24 cellular contexts compared by ENCODE assay signal in genomic region chr3:50297384-50297775, GRCh38. TPM values are rescaled to one million over a fixed set of nuclear protein-coding genes. Genes with fewer than 3 reads are reported as not detected.
DNase-seq lines count a peak whose midpoint lies in the region; ATAC-seq, FAIRE-seq and TF ChIP-seq lines count a peak whose summit lies in the region.
"Had no signal": no experiment of that assay in that cellular context is flagged by ENCODE, and none has a peak within 500 bp of the region (broad histone marks: within the 10 kb centered on the region; RNA-seq: fewer than 3 reads in every experiment).

No MANE protein-coding gene starts in this region.

- H3K36me3 Mint-ChIP-seq in activated CD4-positive, alpha-beta T cell treated with anti-CD3 and anti-CD28 coated beads, Interleukin-2, amount 10 ng/mL, durations not matched to agents 24 days and 14 days (ENCODE audit: low read depth), result peaks cover 2% of the 10 kb centered on the region
- no peaks in the 10 kb centered on the region for H3K36me3 Mint-ChIP-seq in activated T-helper 1 cell treated with anti-CD3 and anti-CD28 coated beads, Interleukin-12 subunit alpha, Interleukin-12 subunit beta, Interleukin-2, Interleukin-4 antibody, amounts not matched to agents 30 ng/mL and 10 ng/mL and 1 ng/mL, durations not matched to agents 14 hours and 24 hours and 36 hours (ENCODE audit: low read depth)
- H3K36me3 Mint-ChIP-seq in naive thymus-derived CD8-positive, alpha-beta T cell, result peaks cover 0 to 6% (median 0%) of the 10 kb centered on the region in 3 donors
- H3K36me3 Mint-ChIP-seq: naive B cell had no signal

- no peaks in the 10 kb centered on the region for H3K27me3 ChIP-seq in HCT116 (ENCODE audit: insufficient read depth, low read length)
- H3K27me3 ChIP-seq: ascending aorta, gastroesophageal sphincter had no signal

- no peaks in the 10 kb centered on the region for H3K9me2 ChIP-seq in HCT116 (ENCODE audit: insufficient read depth)

- CTCF ChIA-PET in HCT116 (lab: Charles Lee), result no interaction called here

- H3K4me1 ChIP-seq in HCT116 (ENCODE audit: control insufficient read depth in 1 of 2, insufficient read depth in 2 of 2, low read length in 2 of 2), result peaks cover 14 to 40% of the 10 kb centered on the region in 2 experiments

- H3K9me3 ChIP-seq in HCT116 (ENCODE audit: control insufficient read depth in 1 of 2, insufficient read depth in 1 of 2, low read depth in 1 of 2, low read length in 2 of 2), result no peaks in the 10 kb centered on the region
- H3K9me3 ChIP-seq: ascending aorta, gastroesophageal sphincter had no signal

- no peaks in the 10 kb centered on the region for H4K20me1 ChIP-seq in HCT116 (ENCODE audit: insufficient read depth)

- no peak for FAIRE-seq in GM19239 (lab: Jason Lieb, UNC)
- FAIRE-seq: urothelium cell line had no signal

- no peak for TF ChIP-seq CTCF in HCT116 (IDR thresholded peaks at IDR 0.05 in 2 of 3, conservative IDR thresholded peaks at IDR 0.05 in 1 of 3; ENCODE audit: borderline replicate concordance in 1 of 3, insufficient read depth in 1 of 3, low read depth in 2 of 3, low read length in 2 of 3)

- TF ChIP-seq RAD21 in HCT116 (IDR thresholded peaks at IDR 0.05; ENCODE audit: low read depth), result no peak

- H3K4me3 Mint-ChIP-seq in activated CD4-positive, alpha-beta T cell treated with anti-CD3 and anti-CD28 coated beads, Interleukin-2, amount 10 ng/mL, durations not matched to agents 24 days and 14 days, result peak overlapping the region; percentile 99
- H3K4me3 Mint-ChIP-seq in activated T-helper 1 cell treated with anti-CD3 and anti-CD28 coated beads, Interleukin-12 subunit alpha, Interleukin-12 subunit beta, Interleukin-2, Interleukin-4 antibody, amounts not matched to agents 30 ng/mL and 10 ng/mL and 1 ng/mL, durations not matched to agents 14 hours and 24 hours and 36 hours, result peak overlapping the region; percentile 94
- H3K4me3 Mint-ChIP-seq in naive thymus-derived CD8-positive, alpha-beta T cell, result peak overlapping the region in 4 of 10 donors; percentile 95 to 98 (median 96)

- no peak for TF ChIP-seq POLR2A in HCT116 (IDR thresholded peaks at IDR 0.05; ENCODE audit: borderline replicate concordance, extremely low read depth, insufficient read depth, insufficient read length)

- no peaks in the 10 kb centered on the region for H3K27me3 Mint-ChIP-seq in activated CD4-positive, alpha-beta T cell treated with anti-CD3 and anti-CD28 coated beads, Interleukin-2, amount 10 ng/mL, durations not matched to agents 24 days and 14 days
- no peaks in the 10 kb centered on the region for H3K27me3 Mint-ChIP-seq in activated T-helper 1 cell treated with anti-CD3 and anti-CD28 coated beads, Interleukin-12 subunit alpha, Interleukin-12 subunit beta, Interleukin-2, Interleukin-4 antibody, amounts not matched to agents 30 ng/mL and 10 ng/mL and 1 ng/mL, durations not matched to agents 14 hours and 24 hours and 36 hours (ENCODE audit: insufficient read depth)
- no peaks in the 10 kb centered on the region for H3K27me3 Mint-ChIP-seq in naive thymus-derived CD8-positive, alpha-beta T cell
- H3K27me3 Mint-ChIP-seq: naive B cell had no signal

- peak overlapping the region; percentile 97; the same call in 1 of the 2 replicates for H3K4me2 ChIP-seq in HCT116 (ENCODE audit: low read length)
- H3K4me2 ChIP-seq: KMS-11 had no signal

- H3K4me1 Mint-ChIP-seq in activated CD4-positive, alpha-beta T cell treated with anti-CD3 and anti-CD28 coated beads, Interleukin-2, amount 10 ng/mL, durations not matched to agents 24 days and 14 days, result peaks cover 29% of the 10 kb centered on the region
- peaks cover 22% of the 10 kb centered on the region for H3K4me1 Mint-ChIP-seq in activated T-helper 1 cell treated with anti-CD3 and anti-CD28 coated beads, Interleukin-12 subunit alpha, Interleukin-12 subunit beta, Interleukin-2, Interleukin-4 antibody, amounts not matched to agents 30 ng/mL and 10 ng/mL and 1 ng/mL, durations not matched to agents 14 hours and 24 hours and 36 hours (ENCODE audit: low read depth)
- peaks cover 25 to 47% (median 42%) of the 10 kb centered on the region in 4 donors for H3K4me1 Mint-ChIP-seq in naive thymus-derived CD8-positive, alpha-beta T cell

- no peak overlapping the region for H2AFZ ChIP-seq in HCT116 (ENCODE audit: low read depth, low read length, poor library complexity, severe bottlenecking)

- POLR2A ChIA-PET in HCT116 (lab: Charles Lee), result interaction anchor here (1.2 kb wide), 1 partner anchor 62 kb away, joined by 3 read pairs; the partner anchor contains the start of gene GNAI2
- POLR2A ChIA-PET in naive thymus-derived CD8-positive, alpha-beta T cell (lab: Charles Lee), result interaction anchor here (0.7 to 2.9 kb wide), 7 partner anchors 8 to 53 kb away, joined by 3 to 19 read pairs (median 9); partner anchors contain the start of genes CYB561D2 and NPRL2

- peaks cover 3% of the 10 kb centered on the region; the same call in 1 of the 2 replicates for H3K79me2 ChIP-seq in HCT116 (ENCODE audit: insufficient read depth, low read length)

- H3K36me3 ChIP-seq in HCT116 (ENCODE audit: control insufficient read depth in 1 of 2, insufficient read depth in 2 of 2, low read length in 2 of 2), result no peaks in the 10 kb centered on the region

- no peak overlapping the region for H3K4me3 ChIP-seq in HCT116 (replicated peaks in 1 of 2; ENCODE audit: low read depth in 1 of 2, low read length in 2 of 2)
- H3K4me3 ChIP-seq: lung had no signal

- RAD21 ChIA-PET in HCT116 (lab: Charles Lee; ENCODE audit: low non-redundant PET in 1 of 2, low total read pairs in 2 of 2, uncharacterized antibody in 2 of 2, unreplicated experiment in 2 of 2), result no interaction called here

- BruUV-seq in HCT116 (replicated peaks; lab: Mats Ljungman, UMichigan), result no TSS peak

- peak; percentile 59 for DNase-seq in activated CD4-positive, alpha-beta T cell treated with anti-CD3 and anti-CD28 coated beads, Interleukin-2, amount 10 ng/mL, durations not matched to agents 24 days and 14 days
- no peak for DNase-seq in activated CD4-positive, alpha-beta T cell treated with anti-CD3 and anti-CD28 coated beads for 4 hours
- DNase-seq in HCT116 (ENCODE audit: low read depth, low spot score) (no peak), GM19239 (ENCODE audit: insufficient read length, low spot score) (no peak), OCI-M2 (lab: John Stamatoyannopoulos, UW; ENCODE audit: unreplicated experiment) (no peak)
- no peak for DNase-seq in activated T-helper 1 cell treated with anti-CD3 and anti-CD28 coated beads, Interleukin-12 subunit alpha, Interleukin-12 subunit beta, Interleukin-2, Interleukin-4 antibody, amounts not matched to agents 30 ng/mL and 10 ng/mL and 1 ng/mL, durations not matched to agents 14 hours and 24 hours and 36 hours (ENCODE audit: low spot score)
- DNase-seq in naive thymus-derived CD8-positive, alpha-beta T cell, result no peak
- DNase-seq: activated CD4-positive, alpha-beta T cell treated with anti-CD3 and anti-CD28 coated beads for 48 hours; cortex of kidney; naive B cell; NCI-H146; NCI-H345; SHP77 treated with DMSO at 0.1 percent for 48 hours; T1000 had no signal

- H3K9ac ChIP-seq in HCT116 (ENCODE audit: low read length), result no peak overlapping the region
- H3K9ac ChIP-seq: KMS-11 had no signal

- no peak overlapping the region for H3K27ac Mint-ChIP-seq in activated CD4-positive, alpha-beta T cell treated with anti-CD3 and anti-CD28 coated beads, Interleukin-2, amount 10 ng/mL, durations not matched to agents 24 days and 14 days
- no peak overlapping the region for H3K27ac Mint-ChIP-seq in activated T-helper 1 cell treated with anti-CD3 and anti-CD28 coated beads, Interleukin-12 subunit alpha, Interleukin-12 subunit beta, Interleukin-2, Interleukin-4 antibody, amounts not matched to agents 30 ng/mL and 10 ng/mL and 1 ng/mL, durations not matched to agents 14 hours and 24 hours and 36 hours
- peak overlapping the region in 6 of 10 donors; percentile 68 to 100 (median 98) for H3K27ac Mint-ChIP-seq in naive thymus-derived CD8-positive, alpha-beta T cell

- no peak overlapping the region; the same call in 1 of the 2 replicates for H3K27ac ChIP-seq in HCT116 (ENCODE audit: low read depth, low read length)
- H3K27ac ChIP-seq: KMS-11 had no signal

- ATAC-seq in HCT116, result no peak
- no peak for ATAC-seq in naive thymus-derived CD8-positive, alpha-beta T cell
- no peak for ATAC-seq in GM18858 (IDR thresholded peaks at IDR 0.05; ENCODE audit: unreplicated experiment)
- ATAC-seq: gastroesophageal sphincter had no signal

- intact Hi-C loops in activated CD4-positive, alpha-beta T cell treated with anti-CD3 and anti-CD28 coated beads, Interleukin-2, amount 10 ng/mL, durations not matched to agents 24 days and 14 days (cut with micrococcal nuclease), result loop anchor here (5.0 to 10.0 kb wide), 2 partner anchors 315 to 623 kb away; partner anchors contain the start of genes APEH and CISH
- intact Hi-C loops in HCT116 (cut with micrococcal nuclease), result no loop called here
- intact Hi-C loops in activated T-helper 1 cell treated with anti-CD3 and anti-CD28 coated beads, Interleukin-12 subunit alpha, Interleukin-12 subunit beta, Interleukin-2, Interleukin-4 antibody, amounts not matched to agents 30 ng/mL and 10 ng/mL and 1 ng/mL, durations not matched to agents 14 hours and 24 hours and 36 hours (cut with micrococcal nuclease), result loop anchor here (5.0 kb wide), 1 partner anchor 625 kb away; the partner anchor contains the start of gene APEH

- H3K9me3 Mint-ChIP-seq in activated CD4-positive, alpha-beta T cell treated with anti-CD3 and anti-CD28 coated beads, Interleukin-2, amount 10 ng/mL, durations not matched to agents 24 days and 14 days, result no peaks in the 10 kb centered on the region
- no peaks in the 10 kb centered on the region for H3K9me3 Mint-ChIP-seq in activated T-helper 1 cell treated with anti-CD3 and anti-CD28 coated beads, Interleukin-12 subunit alpha, Interleukin-12 subunit beta, Interleukin-2, Interleukin-4 antibody, amounts not matched to agents 30 ng/mL and 10 ng/mL and 1 ng/mL, durations not matched to agents 14 hours and 24 hours and 36 hours
- H3K9me3 Mint-ChIP-seq in naive thymus-derived CD8-positive, alpha-beta T cell, result no peaks in the 10 kb centered on the region
- H3K9me3 Mint-ChIP-seq: CD14-positive monocyte, naive B cell had no signal

RNA-seq across cellular contexts. Expression of gene HYAL3, which starts 1.8 kb away (rescaled TPM):
- total RNA-seq in activated CD4-positive, alpha-beta T cell treated with anti-CD3 and anti-CD28 coated beads, Interleukin-2, amount 10 ng/mL, durations not matched to agents 24 days and 14 days, result 7.1 and 7.3 TPM in 2 replicates
- 10.3 TPM for total RNA-seq in HCT116 (2021; ENCODE audit: unreplicated experiment)
- polyA plus RNA-seq in HCT116 (2012), result 4.6 and 6.5 TPM in 2 replicates
- 7.9 and 8.0 TPM in 2 replicates for total RNA-seq in activated T-helper 1 cell treated with anti-CD3 and anti-CD28 coated beads, Interleukin-12 subunit alpha, Interleukin-12 subunit beta, Interleukin-2, Interleukin-4 antibody, amounts not matched to agents 30 ng/mL and 10 ng/mL and 1 ng/mL, durations not matched to agents 14 hours and 24 hours and 36 hours
- 1 to 10 TPM; 3.2 to 4.7 TPM for total RNA-seq in naive thymus-derived CD8-positive, alpha-beta T cell
- 1 to 10 TPM; 2.5 to 3.8 (median 3.0) TPM for polyA plus RNA-seq in naive thymus-derived CD8-positive, alpha-beta T cell
- total RNA-seq: ascending aorta had no signal

RNA-seq across cellular contexts. Expression of gene NAA80, which starts 1.8 kb away (rescaled TPM):
- 17.3 and 20.0 TPM in 2 replicates for total RNA-seq in activated CD4-positive, alpha-beta T cell treated with anti-CD3 and anti-CD28 coated beads, Interleukin-2, amount 10 ng/mL, durations not matched to agents 24 days and 14 days
- 21.3 TPM for total RNA-seq in HCT116 (2021; ENCODE audit: unreplicated experiment)
- polyA plus RNA-seq in HCT116 (2012), result 27.0 and 31.4 TPM in 2 replicates
- total RNA-seq in activated T-helper 1 cell treated with anti-CD3 and anti-CD28 coated beads, Interleukin-12 subunit alpha, Interleukin-12 subunit beta, Interleukin-2, Interleukin-4 antibody, amounts not matched to agents 30 ng/mL and 10 ng/mL and 1 ng/mL, durations not matched to agents 14 hours and 24 hours and 36 hours, result 18.1 and 19.6 TPM in 2 replicates
- 10 to 100 TPM; 33.8 to 36.8 TPM for total RNA-seq in naive thymus-derived CD8-positive, alpha-beta T cell
- polyA plus RNA-seq in naive thymus-derived CD8-positive, alpha-beta T cell, result 10 to 100 TPM; 10.8 to 18.7 (median 17.4) TPM

RNA-seq across cellular contexts. Expression of gene IFRD2, which starts 5.2 kb away (rescaled TPM):
- total RNA-seq in activated CD4-positive, alpha-beta T cell treated with anti-CD3 and anti-CD28 coated beads, Interleukin-2, amount 10 ng/mL, durations not matched to agents 24 days and 14 days, result 231 and 233 TPM in 2 replicates
- 146 TPM for total RNA-seq in HCT116 (2021; ENCODE audit: unreplicated experiment)
- polyA plus RNA-seq in HCT116 (2012), result 101 and 103 TPM in 2 replicates
- total RNA-seq in activated T-helper 1 cell treated with anti-CD3 and anti-CD28 coated beads, Interleukin-12 subunit alpha, Interleukin-12 subunit beta, Interleukin-2, Interleukin-4 antibody, amounts not matched to agents 30 ng/mL and 10 ng/mL and 1 ng/mL, durations not matched to agents 14 hours and 24 hours and 36 hours, result 215 TPM in 2 replicates
- total RNA-seq in naive thymus-derived CD8-positive, alpha-beta T cell, result 10 to 100 TPM; 68.9 TPM
- polyA plus RNA-seq in naive thymus-derived CD8-positive, alpha-beta T cell, result 10 to 100 TPM; 59.4 to 69.7 (median 60.7) TPM

RNA-seq across cellular contexts. Expression of gene HYAL1, which starts 6.0 kb away (rescaled TPM):
- 0.28 and 0.50 TPM in 2 replicates for total RNA-seq in activated CD4-positive, alpha-beta T cell treated with anti-CD3 and anti-CD28 coated beads, Interleukin-2, amount 10 ng/mL, durations not matched to agents 24 days and 14 days
- total RNA-seq in HCT116 (2021; ENCODE audit: unreplicated experiment), result 6.1 TPM
- 11.9 and 12.5 TPM in 2 replicates for polyA plus RNA-seq in HCT116 (2012)
- 0.12 and 0.36 TPM in 2 replicates for total RNA-seq in activated T-helper 1 cell treated with anti-CD3 and anti-CD28 coated beads, Interleukin-12 subunit alpha, Interleukin-12 subunit beta, Interleukin-2, Interleukin-4 antibody, amounts not matched to agents 30 ng/mL and 10 ng/mL and 1 ng/mL, durations not matched to agents 14 hours and 24 hours and 36 hours
- total RNA-seq in naive thymus-derived CD8-positive, alpha-beta T cell, result under 1 TPM; 0.16 to 0.39 TPM
- polyA plus RNA-seq in naive thymus-derived CD8-positive, alpha-beta T cell, result under 1 TPM in 2 of 3 donors, not detected in 1; 0.54 to 0.75 TPM
- polyA plus RNA-seq: CD14-positive monocyte had no signal

RNA-seq across cellular contexts. Expression of gene LSMEM2, which starts 18.5 kb away (rescaled TPM):
- total RNA-seq in activated CD4-positive, alpha-beta T cell treated with anti-CD3 and anti-CD28 coated beads, Interleukin-2, amount 10 ng/mL, durations not matched to agents 24 days and 14 days, result not detected in 2 replicates
- not detected for total RNA-seq in HCT116 (2021; ENCODE audit: unreplicated experiment)
- polyA plus RNA-seq in HCT116 (2012), result 0.18 and 0.41 TPM in 2 replicates
- total RNA-seq in activated T-helper 1 cell treated with anti-CD3 and anti-CD28 coated beads, Interleukin-12 subunit alpha, Interleukin-12 subunit beta, Interleukin-2, Interleukin-4 antibody, amounts not matched to agents 30 ng/mL and 10 ng/mL and 1 ng/mL, durations not matched to agents 14 hours and 24 hours and 36 hours, result not detected in 2 replicates
- not detected for total RNA-seq in naive thymus-derived CD8-positive, alpha-beta T cell
- polyA plus RNA-seq in naive thymus-derived CD8-positive, alpha-beta T cell, result under 1 TPM in 2 of 3 donors, not detected in 1; 0.15 to 0.21 TPM
- total RNA-seq: A172, ascending aorta, epithelial cell of proximal tubule, gastroesophageal sphincter, renal cortical epithelial cell had no signal
- polyA plus RNA-seq: CD14-positive monocyte had no signal

Comparison
In these comparisons a context has a peak if more than half of its experiments do, and no peak if none do; other contexts are left out.
1. H3K27ac Mint-ChIP-seq: peak in naive thymus-derived CD8-positive, alpha-beta T cell (6 of 10); none in activated CD4-positive, alpha-beta T cell treated with anti-CD3 and anti-CD28 coated beads, Interleukin-2, amount 10 ng/mL, durations not matched to agents 24 days and 14 days (single experiment) and activated T-helper 1 cell treated with anti-CD3 and anti-CD28 coated beads, Interleukin-12 subunit alpha, Interleukin-12 subunit beta, Interleukin-2, Interleukin-4 antibody, amounts not matched to agents 30 ng/mL and 10 ng/mL and 1 ng/mL, durations not matched to agents 14 hours and 24 hours and 36 hours (single experiment).